In the genomic region with DNA sequence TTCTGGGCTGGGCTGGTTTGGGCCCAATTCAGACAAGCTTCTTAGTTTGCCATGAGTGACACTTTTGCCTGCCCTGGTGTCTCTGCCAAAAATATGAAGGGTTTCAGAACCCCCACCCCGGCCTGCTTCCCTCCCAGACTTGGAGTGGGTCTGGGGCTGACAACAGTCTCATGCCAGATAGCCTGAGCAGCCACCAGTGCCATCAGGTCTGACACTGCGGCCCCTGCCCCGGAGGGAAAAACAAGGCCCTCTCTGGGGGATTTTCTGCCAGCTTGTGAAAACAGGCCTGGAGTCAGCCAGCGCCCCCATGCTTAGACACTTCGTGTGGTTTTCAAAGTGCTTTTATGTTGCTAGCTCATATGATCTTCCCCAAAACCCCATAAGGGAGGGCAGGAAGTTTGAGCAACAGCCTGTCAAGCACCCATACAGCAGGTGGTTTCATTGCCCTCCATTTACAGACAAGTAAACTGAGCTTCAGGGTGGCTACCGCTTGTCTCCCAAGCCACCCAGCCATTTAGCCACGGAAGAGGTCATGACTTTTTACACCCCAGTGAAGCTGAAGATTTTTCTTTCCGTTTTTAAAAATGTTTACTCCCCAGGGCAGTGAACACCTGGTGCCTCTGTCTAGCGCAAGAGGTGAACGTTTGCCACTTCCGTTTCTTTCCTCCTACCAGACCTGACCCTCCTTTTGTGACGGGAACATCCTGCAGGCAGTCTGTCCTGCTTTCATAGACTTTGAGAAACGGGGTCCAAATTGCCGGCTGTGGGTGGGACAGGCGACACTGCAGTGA, we compare ENCODE assay signal across 7 cellular contexts.
DNase-seq lines count a peak whose midpoint lies in the region; ATAC-seq and TF ChIP-seq lines count a peak whose summit lies in the region.

No MANE protein-coding gene starts in this region.

- DNase-seq in NCI-H69 (lab: John Stamatoyannopoulos, UW) (peak; percentile 87), memory B cell (ENCODE audit: low spot score in 2 of 2) (peak; percentile 79 to 80), type B pancreatic cell (ENCODE audit: extremely low spot score, unreplicated experiment) (no peak), dedifferentiated amniotic fluid mesenchymal stem cell (ENCODE audit: extremely low spot score) (no peak)
- DNase-seq in activated T-cell treated with anti-CD3 and anti-CD28 coated beads, Interleukin-2, amount 50 U/mL, for 24 hours = peak; percentile 84

- no peaks in the 10 kb centered on the region for H3K9me3 Mint-ChIP-seq in activated T-cell treated with anti-CD3 and anti-CD28 coated beads, Interleukin-2, amount 50 U/mL, for 24 hours
- no peaks in the 10 kb centered on the region for H3K9me3 Mint-ChIP-seq in memory B cell
- no peaks in the 10 kb centered on the region for H3K9me3 Mint-ChIP-seq in type B pancreatic cell

- TF ChIP-seq CTCF in type B pancreatic cell (conservative IDR thresholded peaks at IDR 0.05) = no peak

- ATAC-seq in GM18870 (IDR thresholded peaks at IDR 0.05; ENCODE audit: unreplicated experiment) (peak; percentile 49), HG02885 (IDR thresholded peaks at IDR 0.05; ENCODE audit: poor library complexity, unreplicated experiment) (peak; percentile 43), memory B cell (ENCODE audit: low read depth) (peak; percentile 62)

- peaks cover 3% of the 10 kb centered on the region for H3K36me3 Mint-ChIP-seq in activated T-cell treated with anti-CD3 and anti-CD28 coated beads, Interleukin-2, amount 50 U/mL, for 24 hours (ENCODE audit: low read depth)
- no peaks in the 10 kb centered on the region for H3K36me3 Mint-ChIP-seq in memory B cell
- peaks cover 4% of the 10 kb centered on the region for H3K36me3 Mint-ChIP-seq in type B pancreatic cell

- H3K4me3 Mint-ChIP-seq in activated T-cell treated with anti-CD3 and anti-CD28 coated beads, Interleukin-2, amount 50 U/mL, for 24 hours = peak overlapping the region; percentile 72
- H3K4me3 Mint-ChIP-seq in memory B cell (peak overlapping the region; percentile 69), type B pancreatic cell (peak overlapping the region; percentile 15)

- no peaks in the 10 kb centered on the region for H3K27me3 Mint-ChIP-seq in activated T-cell treated with anti-CD3 and anti-CD28 coated beads, Interleukin-2, amount 50 U/mL, for 24 hours
- H3K27me3 Mint-ChIP-seq in memory B cell (no peaks in the 10 kb centered on the region), type B pancreatic cell (no peaks in the 10 kb centered on the region)

- H3K4me1 Mint-ChIP-seq in activated T-cell treated with anti-CD3 and anti-CD28 coated beads, Interleukin-2, amount 50 U/mL, for 24 hours (ENCODE audit: low read depth) = peaks cover 99% of the 10 kb centered on the region
- H3K4me1 Mint-ChIP-seq in memory B cell (peaks cover 54% of the 10 kb centered on the region), type B pancreatic cell (ENCODE audit: unreplicated experiment) (peaks cover 60% of the 10 kb centered on the region)

- peak overlapping the region; percentile 99 for H3K27ac Mint-ChIP-seq in activated T-cell treated with anti-CD3 and anti-CD28 coated beads, Interleukin-2, amount 50 U/mL, for 24 hours
- H3K27ac Mint-ChIP-seq in memory B cell (peak overlapping the region; percentile 92), type B pancreatic cell (peak overlapping the region; percentile 75)

Comparison
In these comparisons a context has a peak if more than half of its experiments do, and no peak if none do; other contexts are left out.
1. DNase-seq: peak in NCI-H69 (single experiment), activated T-cell treated with anti-CD3 and anti-CD28 coated beads, Interleukin-2, amount 50 U/mL, for 24 hours (single experiment) and memory B cell (2 of 2); none in type B pancreatic cell (single experiment) and dedifferentiated amniotic fluid mesenchymal stem cell (single experiment).
2. H3K4me3 Mint-ChIP-seq: peak in every context shown above with its lines; median percentile 72 in activated T-cell treated with anti-CD3 and anti-CD28 coated beads, Interleukin-2, amount 50 U/mL, for 24 hours; 69 in memory B cell; 15 in type B pancreatic cell.
3. Peak in every context shown above with its lines, with median percentiles within 50 percentile points of each other: ATAC-seq and H3K27ac Mint-ChIP-seq.